In genomic region chr10:59214160-59214559, GRCh38 we compare ENCODE assay signal across 9 cellular contexts. TPM values are rescaled to one million over a fixed set of nuclear protein-coding genes. Genes with fewer than 3 reads are reported as not detected.
"Had no signal": no experiment of that assay in that cellular context is flagged by ENCODE, and none has a peak within 500 bp of the region (broad histone marks: within the 10 kb centered on the region; RNA-seq: fewer than 3 reads in every experiment).

No MANE protein-coding gene starts in this region.

- H3K9me3 ChIP-seq: HAP-1 had no signal

- ATAC-seq: HCT116 had no signal

- H3K27ac ChIP-seq: GM23248 had no signal

- DNase-seq: GM23248, GOT3, H7, KBM-7 had no signal

- H3K27ac Mint-ChIP-seq: IgD-negative memory B cell had no signal

- H3K36me3 ChIP-seq: HAP-1 had no signal

- H3K4me3 ChIP-seq: GM23248, HAP-1 had no signal

- H3K27me3 Mint-ChIP-seq: IgD-negative memory B cell had no signal

- H3K4me1 ChIP-seq: HAP-1 had no signal

- H3K4me1 Mint-ChIP-seq: IgD-negative memory B cell had no signal

- H3K4me3 Mint-ChIP-seq: IgD-negative memory B cell had no signal

- FAIRE-seq: HTR-8/SVneo had no signal

RNA-seq across cellular contexts. Expression of gene PHYHIPL, which starts 37.7 kb away (rescaled TPM):
- total RNA-seq: GM23248, H7, HT-29 had no signal
- polyA plus RNA-seq: GM23248, IgD-negative memory B cell had no signal
